11 cellular contexts compared by ENCODE assay signal in genomic region chr2:98935777-98936132, GRCh38. TPM values are rescaled to one million over a fixed set of nuclear protein-coding genes. Genes with fewer than 3 reads are reported as not detected.
A peak's percentile ranks its signal among the peaks of the same experiment; 100 is the strongest.
DNase-seq lines count a peak whose midpoint lies in the region; ATAC-seq and TF ChIP-seq lines count a peak whose summit lies in the region.
"Had no signal": no experiment of that assay in that cellular context is flagged by ENCODE, and none has a peak within 500 bp of the region (broad histone marks: within the 10 kb centered on the region; RNA-seq: fewer than 3 reads in every experiment).

No MANE protein-coding gene starts in this region.

- no peaks in the 10 kb centered on the region for H3K9me3 Mint-ChIP-seq in activated naive CD8-positive, alpha-beta T cell treated with anti-CD3 and anti-CD28 coated beads, Interleukin-2, amount 10 ng/mL, durations not matched to agents 7 days and 5 days
- no peaks in the 10 kb centered on the region for H3K9me3 Mint-ChIP-seq in activated naive CD8-positive, alpha-beta T cell treated with anti-CD3 and anti-CD28 coated beads, Interleukin-2, amount 50 U/mL, for 24 hours
- H3K9me3 Mint-ChIP-seq in naive thymus-derived CD4-positive, alpha-beta T cell, result no peaks in the 10 kb centered on the region

- H3K4me1 Mint-ChIP-seq in activated naive CD8-positive, alpha-beta T cell treated with anti-CD3 and anti-CD28 coated beads, Interleukin-2, amount 10 ng/mL, durations not matched to agents 7 days and 5 days, result peaks cover 3% of the 10 kb centered on the region
- peaks cover 10% of the 10 kb centered on the region for H3K4me1 Mint-ChIP-seq in activated naive CD8-positive, alpha-beta T cell treated with anti-CD3 and anti-CD28 coated beads, Interleukin-2, amount 50 U/mL, for 24 hours
- peaks cover 0 to 18% (median 14%) of the 10 kb centered on the region in 7 donors for H3K4me1 Mint-ChIP-seq in naive thymus-derived CD4-positive, alpha-beta T cell

- H3K36me3 Mint-ChIP-seq in activated naive CD8-positive, alpha-beta T cell treated with anti-CD3 and anti-CD28 coated beads, Interleukin-2, amount 10 ng/mL, durations not matched to agents 7 days and 5 days, result no peaks in the 10 kb centered on the region
- H3K36me3 Mint-ChIP-seq in activated naive CD8-positive, alpha-beta T cell treated with anti-CD3 and anti-CD28 coated beads, Interleukin-2, amount 50 U/mL, for 24 hours (ENCODE audit: low read depth), result no peaks in the 10 kb centered on the region
- H3K36me3 Mint-ChIP-seq in naive thymus-derived CD4-positive, alpha-beta T cell, result no peaks in the 10 kb centered on the region

- peaks cover 34 to 47% of the 10 kb centered on the region in 2 donors for H3K27me3 ChIP-seq in duodenal mucosa (ENCODE audit: control insufficient read depth in 1 of 2, insufficient read depth in 2 of 2, low read length in 2 of 2)
- peaks cover 0 to 4% of the 10 kb centered on the region in 2 donors for H3K27me3 ChIP-seq in naive thymus-derived CD4-positive, alpha-beta T cell (ENCODE audit: control insufficient read depth in 2 of 2, insufficient read depth in 2 of 2, low read length in 2 of 2)
- H3K27me3 ChIP-seq in transverse colon, result peaks cover 66% of the 10 kb centered on the region

- POLR2A ChIA-PET in activated naive CD8-positive, alpha-beta T cell treated with anti-CD3 and anti-CD28 coated beads, Interleukin-2, amount 10 ng/mL, durations not matched to agents 7 days and 5 days (lab: Charles Lee), result interaction anchor here (0.6 kb wide), 1 partner anchor 294 kb away, joined by 3 read pairs; no protein-coding TSS in a partner anchor
- POLR2A ChIA-PET in naive thymus-derived CD4-positive, alpha-beta T cell (lab: Charles Lee), result no interaction called here

- peak overlapping the region; percentile 17 to 40 for H3K4me3 ChIP-seq in duodenal mucosa (ENCODE audit: low read depth in 1 of 2, low read length in 2 of 2)
- no peak overlapping the region for H3K4me3 ChIP-seq in naive thymus-derived CD4-positive, alpha-beta T cell (ENCODE audit: low read length)
- H3K4me3 ChIP-seq in transverse colon, result peak overlapping the region in 3 of 4 donors; percentile 35 to 51 (median 46)

- no peak for TF ChIP-seq CTCF in transverse colon (IDR thresholded peaks at IDR 0.05)

- no peak overlapping the region for H3K9ac ChIP-seq in duodenal mucosa (ENCODE audit: low read depth in 1 of 2, low read length in 2 of 2)

- ATAC-seq in activated naive CD8-positive, alpha-beta T cell treated with anti-CD3 and anti-CD28 coated beads, Interleukin-2, amount 10 ng/mL, durations not matched to agents 7 days and 5 days (ENCODE audit: low read depth), result peak; percentile 23
- no peak for ATAC-seq in activated naive CD8-positive, alpha-beta T cell treated with anti-CD3 and anti-CD28 coated beads, Interleukin-2, amount 50 U/mL, for 24 hours
- peak; percentile 15 for ATAC-seq in naive thymus-derived CD4-positive, alpha-beta T cell
- ATAC-seq in GM21526 (IDR thresholded peaks at IDR 0.05; ENCODE audit: low FRiP score, unreplicated experiment), result no peak
- no peak for ATAC-seq in GM21360 (IDR thresholded peaks at IDR 0.05; ENCODE audit: unreplicated experiment)

- in situ Hi-C loops in transverse colon (cut with MboI; ENCODE audit: low pct_ligation_motif_present in 1 of 4, low pct_unique_long_range_greater_than_20kb in 1 of 4, low sequenced_read_pairs in 3 of 4), result no loop called here

- H3K27ac Mint-ChIP-seq in activated naive CD8-positive, alpha-beta T cell treated with anti-CD3 and anti-CD28 coated beads, Interleukin-2, amount 10 ng/mL, durations not matched to agents 7 days and 5 days, result no peak overlapping the region
- no peak overlapping the region for H3K27ac Mint-ChIP-seq in activated naive CD8-positive, alpha-beta T cell treated with anti-CD3 and anti-CD28 coated beads, Interleukin-2, amount 50 U/mL, for 24 hours
- H3K27ac Mint-ChIP-seq in naive thymus-derived CD4-positive, alpha-beta T cell, result no peak overlapping the region

- peaks cover 3 to 7% of the 10 kb centered on the region in 2 donors for H3K4me1 ChIP-seq in duodenal mucosa (ENCODE audit: control insufficient read depth in 1 of 2, insufficient read depth in 2 of 2, low read length in 2 of 2)
- H3K4me1 ChIP-seq in naive thymus-derived CD4-positive, alpha-beta T cell (ENCODE audit: control insufficient read depth in 2 of 2, insufficient read depth in 2 of 2, low read length in 2 of 2), result peaks cover 0 to 5% of the 10 kb centered on the region in 2 donors
- peaks cover 0 to 17% (median 15%) of the 10 kb centered on the region in 4 donors for H3K4me1 ChIP-seq in transverse colon

- intact Hi-C loops in naive thymus-derived CD4-positive, alpha-beta T cell (cut with micrococcal nuclease), result no loop called here
- intact Hi-C loops in transverse colon (cut with DNase I; ENCODE audit: low total_unique reads), result no loop called here

- H3K27me3 Mint-ChIP-seq in activated naive CD8-positive, alpha-beta T cell treated with anti-CD3 and anti-CD28 coated beads, Interleukin-2, amount 10 ng/mL, durations not matched to agents 7 days and 5 days, result peaks cover 72% of the 10 kb centered on the region
- peaks cover 54% of the 10 kb centered on the region for H3K27me3 Mint-ChIP-seq in activated naive CD8-positive, alpha-beta T cell treated with anti-CD3 and anti-CD28 coated beads, Interleukin-2, amount 50 U/mL, for 24 hours
- peaks cover 42 to 78% (median 66%) of the 10 kb centered on the region in 5 donors for H3K27me3 Mint-ChIP-seq in naive thymus-derived CD4-positive, alpha-beta T cell

- 0% methylated on average over 4 of the region's 45 CpGs; no CpG with 5 or more reads in 1 of the 2 donors for WGBS in transverse colon (ENCODE audit: low coverage in 1 of 2), 2 donors

- no peak overlapping the region for H3K4me3 Mint-ChIP-seq in activated naive CD8-positive, alpha-beta T cell treated with anti-CD3 and anti-CD28 coated beads, Interleukin-2, amount 10 ng/mL, durations not matched to agents 7 days and 5 days
- no peak overlapping the region for H3K4me3 Mint-ChIP-seq in activated naive CD8-positive, alpha-beta T cell treated with anti-CD3 and anti-CD28 coated beads, Interleukin-2, amount 50 U/mL, for 24 hours
- peak overlapping the region in 3 of 10 donors; percentile 67 to 69 (median 68) for H3K4me3 Mint-ChIP-seq in naive thymus-derived CD4-positive, alpha-beta T cell

- CTCF ChIA-PET in naive thymus-derived CD4-positive, alpha-beta T cell (lab: Charles Lee), result no interaction called here

- no peaks in the 10 kb centered on the region for H3K36me3 ChIP-seq in duodenal mucosa (ENCODE audit: control insufficient read depth in 1 of 2, insufficient read depth in 2 of 2, low read length in 2 of 2)
- H3K36me3 ChIP-seq in naive thymus-derived CD4-positive, alpha-beta T cell (ENCODE audit: control insufficient read depth in 2 of 3, insufficient read depth in 3 of 3, low read length in 3 of 3), result no peaks in the 10 kb centered on the region
- H3K36me3 ChIP-seq in transverse colon, result no peaks in the 10 kb centered on the region

- no peak for DNase-seq in activated naive CD8-positive, alpha-beta T cell treated with anti-CD3 and anti-CD28 coated beads, Interleukin-2, amount 10 ng/mL, durations not matched to agents 7 days and 5 days
- no peak for DNase-seq in activated naive CD8-positive, alpha-beta T cell treated with anti-CD3 and anti-CD28 coated beads, Interleukin-2, amount 50 U/mL, for 24 hours
- DNase-seq in naive thymus-derived CD4-positive, alpha-beta T cell, result no peak
- DNase-seq in transverse colon, result no peak
- no peak for DNase-seq in activated CD4-positive, alpha-beta T cell treated with anti-CD3 and anti-CD28 coated beads for 48 hours
- DNase-seq: cerebellar nuclear complex, NCI-H1694 treated with DMSO at 0.1 percent for 48 hours, Right ventricle myocardium superior had no signal

- H3K9me3 ChIP-seq in duodenal mucosa (ENCODE audit: control insufficient read depth in 1 of 2, low read length in 2 of 2) (no peaks in the 10 kb centered on the region), transverse colon (no peaks in the 10 kb centered on the region)
- H3K9me3 ChIP-seq in naive thymus-derived CD4-positive, alpha-beta T cell (ENCODE audit: control insufficient read depth in 2 of 3, low read length in 3 of 3), result no peaks in the 10 kb centered on the region

- H3K27ac ChIP-seq in duodenal mucosa (ENCODE audit: low read depth, low read length), result no peak overlapping the region
- no peak overlapping the region for H3K27ac ChIP-seq in naive thymus-derived CD4-positive, alpha-beta T cell (ENCODE audit: low read depth, low read length)
- no peak overlapping the region for H3K27ac ChIP-seq in transverse colon

- TF ChIP-seq POLR2A in transverse colon (IDR thresholded peaks at IDR 0.05), result no peak

- TF ChIP-seq EP300 in transverse colon (IDR thresholded peaks at IDR 0.05; ENCODE audit: low read depth), result no peak

RNA-seq across cellular contexts. Expression of gene CRACDL, which starts 0.3 kb away (rescaled TPM):
- 1 to 10 TPM in 1 of 2 experiments, under 1 TPM in 1; 0.61 to 2.3 TPM for total RNA-seq in activated naive CD8-positive, alpha-beta T cell treated with anti-CD3 and anti-CD28 coated beads, Interleukin-2, amount 10 ng/mL, durations not matched to agents 7 days and 5 days
- 1 to 10 TPM in 2 of 5 experiments, under 1 TPM in 3; 0.46 to 1.9 (median 0.79) TPM for total RNA-seq in naive thymus-derived CD4-positive, alpha-beta T cell
- polyA plus RNA-seq in naive thymus-derived CD4-positive, alpha-beta T cell, result under 1 TPM; 0.45 to 0.51 TPM
- total RNA-seq in transverse colon, result 10 to 100 TPM; 15.1 to 21.3 (median 16.9) TPM

Comparison
In these comparisons a context has a peak if more than half of its experiments do, and no peak if none do; other contexts are left out.
1. ATAC-seq: peak in activated naive CD8-positive, alpha-beta T cell treated with anti-CD3 and anti-CD28 coated beads, Interleukin-2, amount 10 ng/mL, durations not matched to agents 7 days and 5 days (single experiment) and naive thymus-derived CD4-positive, alpha-beta T cell (single experiment); none in activated naive CD8-positive, alpha-beta T cell treated with anti-CD3 and anti-CD28 coated beads, Interleukin-2, amount 50 U/mL, for 24 hours (single experiment), GM21526 (single experiment) and GM21360 (single experiment).
2. RNA of gene CRACDL, which starts 0.3 kb away (total RNA-seq): 15.1 to 21.3 TPM in transverse colon; 0.61 to 2.3 TPM in activated naive CD8-positive, alpha-beta T cell treated with anti-CD3 and anti-CD28 coated beads, Interleukin-2, amount 10 ng/mL, durations not matched to agents 7 days and 5 days and 0.46 to 1.9 TPM in naive thymus-derived CD4-positive, alpha-beta T cell; every median in the first group is over 4 times any median in the second.